ENCODE assay signal across 23 cellular contexts in the genomic region with DNA sequence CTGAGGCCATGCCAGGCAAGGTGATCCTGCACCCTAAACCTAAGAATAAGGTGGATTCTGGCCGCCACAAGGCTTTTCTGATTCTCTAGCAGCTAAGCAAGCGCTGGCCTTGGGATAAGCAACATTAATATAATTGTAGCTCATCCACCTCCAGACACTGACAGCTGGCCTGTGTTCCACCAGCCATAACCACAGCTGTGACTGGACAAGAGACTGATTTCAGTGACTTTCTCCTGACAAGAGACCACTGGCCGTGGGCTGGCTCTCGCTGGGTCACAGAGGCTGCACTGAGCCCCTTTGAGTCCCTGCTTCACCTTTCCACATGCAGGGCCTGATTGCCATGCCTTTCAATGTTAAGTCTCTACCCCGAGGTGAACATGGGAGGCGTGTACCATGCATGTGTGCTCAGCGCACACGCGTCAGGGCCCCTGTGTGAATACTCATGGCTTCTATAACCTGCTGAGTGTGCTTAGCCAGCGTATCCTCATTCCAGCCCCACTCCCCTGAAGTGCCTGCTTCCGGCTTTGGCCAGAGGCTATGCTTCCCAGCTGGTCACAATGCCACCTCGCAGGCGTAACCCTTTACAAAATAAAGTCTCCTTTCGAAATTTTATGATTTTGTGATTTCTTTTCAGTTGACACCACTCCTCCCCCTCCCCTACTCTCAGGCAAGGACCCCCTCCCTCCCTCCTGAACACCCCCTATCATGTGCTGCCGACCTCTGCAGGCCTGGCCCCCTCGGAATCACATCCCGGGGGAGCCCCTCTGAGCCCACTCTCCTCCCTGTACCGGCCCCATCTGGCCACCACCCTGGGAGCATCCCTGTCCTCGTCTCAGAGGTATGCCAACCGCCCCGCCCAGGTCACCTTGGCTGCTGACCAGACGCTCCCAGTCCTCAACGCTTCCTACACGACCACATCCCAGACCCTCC.
DNase-seq lines count a peak whose midpoint lies in the region; ATAC-seq and TF ChIP-seq lines count a peak whose summit lies in the region.
"Had no signal": no experiment of that assay in that cellular context is flagged by ENCODE, and none has a peak within 500 bp of the region (broad histone marks: within the 10 kb centered on the region; RNA-seq: fewer than 3 reads in every experiment).

No MANE protein-coding gene starts in this region.

- POLR2A ChIA-PET in OCI-LY7 (lab: Charles Lee), result no interaction called here

- intact Hi-C loops in Right ventricle myocardium inferior (cut with DNase I) (no loop called here), left ventricle myocardium inferior (cut with micrococcal nuclease) (no loop called here), lower lobe of right lung (cut with DNase I) (no loop called here), OCI-LY7 (cut with micrococcal nuclease; ENCODE audit: unreplicated experiment) (no loop called here)

- H3K4me1 Mint-ChIP-seq in type B pancreatic cell (ENCODE audit: unreplicated experiment), result peaks cover 24% of the 10 kb centered on the region

- H3K79me2 ChIP-seq in OCI-LY7 (ENCODE audit: insufficient read depth, low read depth, low read length), result no peaks in the 10 kb centered on the region

- H3K9me3 ChIP-seq in left ventricle myocardium inferior (replicated peaks) (no peaks in the 10 kb centered on the region), SJCRH30 (replicated peaks) (no peaks in the 10 kb centered on the region), lower lobe of right lung (no peaks in the 10 kb centered on the region), OCI-LY7 (ENCODE audit: low read length) (no peaks in the 10 kb centered on the region)
- H3K9me3 ChIP-seq: psoas muscle, testis had no signal

- H3K27ac Mint-ChIP-seq in type B pancreatic cell, result peak overlapping the region; percentile 66
- H3K27ac Mint-ChIP-seq: activated CD8-positive, alpha-beta T cell treated with anti-CD3 and anti-CD28 coated beads, Interleukin-2, amount 10 ng/mL, durations not matched to agents 7 days and 5 days; CD4-positive, alpha-beta T cell; dendritic cell treated with granulocyte-macrophage colony-stimulating factor and Interleukin-4, amounts not matched to agents 40 ng/mL and 50 ng/mL, for 4 days; stimulated activated naive B cell treated with anti-CD40 and anti-IgM and Interleukin-4, amounts not matched to agents 10 μg/mL and 1 μg/mL and 100 μg/mL, for 72 hours had no signal

- no peaks in the 10 kb centered on the region for H3K9me2 ChIP-seq in OCI-LY7 (ENCODE audit: insufficient read depth, low read length)

- H3K4me3 Mint-ChIP-seq in type B pancreatic cell, result no peak overlapping the region
- H3K4me3 Mint-ChIP-seq: activated CD8-positive, alpha-beta T cell treated with anti-CD3 and anti-CD28 coated beads, Interleukin-2, amount 10 ng/mL, durations not matched to agents 7 days and 5 days; CD4-positive, alpha-beta T cell; dendritic cell treated with granulocyte-macrophage colony-stimulating factor and Interleukin-4, amounts not matched to agents 40 ng/mL and 50 ng/mL, for 4 days; neural crest cell; stimulated activated naive B cell treated with anti-CD40 and anti-IgM and Interleukin-4, amounts not matched to agents 10 μg/mL and 1 μg/mL and 100 μg/mL, for 72 hours had no signal

- no peak overlapping the region for H3K4me2 ChIP-seq in OCI-LY7 (ENCODE audit: low read length)

- ATAC-seq in Right ventricle myocardium inferior, result no peak
- ATAC-seq in lower lobe of right lung, result peak; percentile 84 to 85
- ATAC-seq in GM21423 (IDR thresholded peaks at IDR 0.05; ENCODE audit: unreplicated experiment), result no peak
- ATAC-seq: activated CD4-positive, CD25-positive, alpha-beta regulatory T cell treated with anti-CD3 and anti-CD28 coated beads, Interleukin-2, amount 50 U/mL, for 24 hours; activated CD8-positive, alpha-beta T cell treated with anti-CD3 and anti-CD28 coated beads, Interleukin-2, amount 10 ng/mL, durations not matched to agents 7 days and 5 days; psoas muscle; stimulated activated naive B cell treated with anti-CD40 and anti-IgM and Interleukin-4, amounts not matched to agents 10 μg/mL and 1 μg/mL and 100 μg/mL, for 72 hours had no signal

- H3K36me3 ChIP-seq in left ventricle myocardium inferior, result no peaks in the 10 kb centered on the region
- no peaks in the 10 kb centered on the region for H3K36me3 ChIP-seq in SJCRH30
- H3K36me3 ChIP-seq in lower lobe of right lung, result no peaks in the 10 kb centered on the region
- H3K36me3 ChIP-seq in OCI-LY7 (ENCODE audit: insufficient read depth, low read length), result no peaks in the 10 kb centered on the region
- H3K36me3 ChIP-seq: cardiac muscle cell had no signal

- H3K9me3 Mint-ChIP-seq in type B pancreatic cell, result no peaks in the 10 kb centered on the region
- H3K9me3 Mint-ChIP-seq: CD4-positive, alpha-beta T cell; dendritic cell treated with granulocyte-macrophage colony-stimulating factor and Interleukin-4, amounts not matched to agents 40 ng/mL and 50 ng/mL, for 4 days; neural crest cell had no signal

- H3K27me3 Mint-ChIP-seq in type B pancreatic cell, result no peaks in the 10 kb centered on the region

- H3K4me3 ChIP-seq in left ventricle myocardium inferior (no peak overlapping the region), SJCRH30 (no peak overlapping the region), lower lobe of right lung (no peak overlapping the region), OCI-LY7 (ENCODE audit: low read depth, low read length, poor library complexity, severe bottlenecking) (no peak overlapping the region)
- H3K4me3 ChIP-seq: cardiac muscle cell, psoas muscle, testis had no signal

- H3K27ac ChIP-seq in left ventricle myocardium inferior (replicated peaks) (no peak overlapping the region), SJCRH30 (peak overlapping the region; percentile 20; the same call in 1 of the 2 replicates), lower lobe of right lung (no peak overlapping the region), OCI-LY7 (ENCODE audit: low read depth, low read length, poor library complexity, severe bottlenecking) (no peak overlapping the region)
- H3K27ac ChIP-seq: psoas muscle, testis had no signal

- BruUV-seq in OCI-LY7 (replicated peaks; lab: Mats Ljungman, UMichigan), result no TSS peak

- H3K4me1 ChIP-seq in left ventricle myocardium inferior, result peaks cover 5% of the 10 kb centered on the region
- peaks cover 42% of the 10 kb centered on the region for H3K4me1 ChIP-seq in SJCRH30
- H3K4me1 ChIP-seq in lower lobe of right lung, result peaks cover 8% of the 10 kb centered on the region
- H3K4me1 ChIP-seq in OCI-LY7 (ENCODE audit: insufficient read depth, low read length, poor library complexity, severe bottlenecking), result no peaks in the 10 kb centered on the region
- H3K4me1 ChIP-seq: psoas muscle, testis had no signal

- H3K36me3 Mint-ChIP-seq in type B pancreatic cell, result no peaks in the 10 kb centered on the region
- H3K36me3 Mint-ChIP-seq: stimulated activated naive B cell treated with anti-CD40 and anti-IgM and Interleukin-4, amounts not matched to agents 10 μg/mL and 1 μg/mL and 100 μg/mL, for 72 hours had no signal

- TF ChIP-seq CTCF in left ventricle myocardium inferior (IDR thresholded peaks at IDR 0.05; ENCODE audit: borderline replicate concordance), result no peak
- no peak for TF ChIP-seq CTCF in lower lobe of right lung (IDR thresholded peaks at IDR 0.05)
- TF ChIP-seq CTCF in type B pancreatic cell (conservative IDR thresholded peaks at IDR 0.05), result no peak
- no peak for TF ChIP-seq CTCF in OCI-LY7 (conservative IDR thresholded peaks at IDR 0.05; ENCODE audit: low read length)

- CTCF ChIA-PET in OCI-LY7 (lab: Charles Lee; ENCODE audit: unreplicated experiment), result no interaction called here

- H3K27me3 ChIP-seq in left ventricle myocardium inferior (ENCODE audit: low read depth) (peaks cover 49% of the 10 kb centered on the region), SJCRH30 (no peaks in the 10 kb centered on the region), lower lobe of right lung (ENCODE audit: low read depth) (peaks cover 7% of the 10 kb centered on the region)
- H3K27me3 ChIP-seq: cardiac muscle cell, testis had no signal

- H2AFZ ChIP-seq in OCI-LY7 (ENCODE audit: low read length), result no peak overlapping the region

- DNase-seq in Right ventricle myocardium inferior (ENCODE audit: missing footprints) (peak; percentile 32), left ventricle myocardium inferior (no peak), SJCRH30 (peak; percentile 24 to 47), lower lobe of right lung (peak; percentile 81), type B pancreatic cell (ENCODE audit: extremely low spot score, unreplicated experiment) (no peak), OCI-LY7 (ENCODE audit: low spot score) (no peak), activated gamma-delta T cell (lab: John Stamatoyannopoulos, UW) (no peak)
- DNase-seq: activated CD8-positive, alpha-beta T cell treated with anti-CD3 and anti-CD28 coated beads, Interleukin-2, amount 10 ng/mL, durations not matched to agents 7 days and 5 days; activated T-cell treated with anti-CD3 and anti-CD28 coated beads, Interleukin-2, amount 50 U/mL, for 1 hour; CD4-positive, alpha-beta T cell; GF-D8; MV-4-11; NCI-H187; NCI-H446 treated with DMSO at 0.1 percent for 48 hours; small intestine; stimulated activated naive B cell treated with anti-CD40 and anti-IgM and Interleukin-4, amounts not matched to agents 10 μg/mL and 1 μg/mL and 100 μg/mL, for 72 hours; testis had no signal

- no peaks in the 10 kb centered on the region for H4K20me1 ChIP-seq in OCI-LY7 (ENCODE audit: insufficient read depth, low read length)

Comparison
In these comparisons a context has a peak if more than half of its experiments do, and no peak if none do; other contexts are left out.
1. DNase-seq: peak in Right ventricle myocardium inferior (single experiment), SJCRH30 (2 of 2) and lower lobe of right lung (single experiment); none in left ventricle myocardium inferior (single experiment), type B pancreatic cell (single experiment), OCI-LY7 (single experiment) and activated gamma-delta T cell (single experiment).
2. ATAC-seq: peak in lower lobe of right lung (2 of 2); none in Right ventricle myocardium inferior (single experiment) and GM21423 (single experiment).